26 cellular contexts compared by ENCODE assay signal in the genomic region with DNA sequence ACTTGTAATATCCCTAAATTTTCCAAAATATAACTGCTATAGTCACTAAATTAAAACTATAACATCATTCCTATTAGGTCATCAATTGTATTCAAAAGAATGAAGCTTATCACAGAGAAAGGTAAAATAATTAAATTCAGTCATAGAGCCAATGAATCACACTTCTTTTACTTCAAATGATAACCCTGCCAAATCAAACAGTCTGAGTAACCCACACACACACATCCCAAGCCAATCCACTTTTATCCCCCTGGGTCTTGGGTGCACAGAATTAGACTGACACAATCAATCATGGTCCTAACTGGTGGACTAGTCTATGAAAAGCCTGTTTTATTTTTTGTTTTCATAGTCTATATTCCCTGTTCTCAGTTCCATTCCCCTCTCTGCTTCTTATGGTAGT. TPM values are rescaled to one million over a fixed set of nuclear protein-coding genes. Genes with fewer than 3 reads are reported as not detected.
"Had no signal": no experiment of that assay in that cellular context is flagged by ENCODE, and none has a peak within 500 bp of the region (broad histone marks: within the 10 kb centered on the region; RNA-seq: fewer than 3 reads in every experiment).

No MANE protein-coding gene starts in this region.

- ATAC-seq: activated CD4-positive, alpha-beta T cell treated with anti-CD3 and anti-CD28 coated beads for 36 hours; activated T-cell treated with anti-CD3 and anti-CD28 coated beads, Interleukin-2, amount 50 U/mL, for 72 hours; foreskin keratinocyte; left lobe of liver; naive thymus-derived CD8-positive, alpha-beta T cell had no signal

- H3K4me1 Mint-ChIP-seq: activated B cell treated with CpG ODN at 0.5 μM for 24 hours; activated CD4-positive, alpha-beta T cell treated with anti-CD3 and anti-CD28 coated beads for 36 hours; activated naive CD8-positive, alpha-beta T cell treated with anti-CD3 and anti-CD28 coated beads, Interleukin-2, amount 10 ng/mL, durations not matched to agents 7 days and 5 days; naive thymus-derived CD8-positive, alpha-beta T cell had no signal

- DNase-seq: activated B cell treated with CpG ODN at 0.5 μM for 24 hours; activated CD4-positive, alpha-beta T cell treated with anti-CD3 and anti-CD28 coated beads for 36 hours; activated CD4-positive, alpha-beta T cell treated with anti-CD3 and anti-CD28 coated beads, Interleukin-2, amount 50 U/mL, for 48 hours; activated effector memory CD4-positive, alpha-beta T cell treated with Interleukin-2 at 50 U/mL for 16 hours; activated naive CD4-positive, alpha-beta T cell treated with anti-CD3 and anti-CD28 coated beads for 36 hours; activated naive CD8-positive, alpha-beta T cell treated with anti-CD3 and anti-CD28 coated beads, Interleukin-2, amount 10 ng/mL, durations not matched to agents 7 days and 5 days; activated T-cell treated with anti-CD3 and anti-CD28 coated beads, Interleukin-2, amount 50 U/mL, for 72 hours; amygdala; cerebellar nuclear complex; cortex of kidney; effector CD8-positive, alpha-beta T cell; foreskin keratinocyte; kidney; naive thymus-derived CD8-positive, alpha-beta T cell; sigmoid colon; stimulated activated CD4-positive, alpha-beta T cell treated with anti-CD3 and anti-CD28 coated beads, Interleukin-2, amount 100 ng/mL, for 48 hours; stimulated activated CD8-positive, alpha-beta memory T cell treated with anti-CD3 and anti-CD28 coated beads, Interleukin-4, amount 100 ng/mL, for 48 hours; stimulated activated naive CD4-positive, alpha-beta T cell; T1000; testis; upper lobe of left lung had no signal

- H3K36me3 ChIP-seq: neural progenitor cell, sigmoid colon, upper lobe of left lung had no signal

- H3K9me3 ChIP-seq: sigmoid colon, testis, upper lobe of left lung had no signal

- FAIRE-seq: kidney had no signal

- H3K4me1 ChIP-seq: foreskin keratinocyte, neural progenitor cell, testis, upper lobe of left lung had no signal

- H3K27ac Mint-ChIP-seq: activated B cell treated with CpG ODN at 0.5 μM for 24 hours; activated CD4-positive, alpha-beta T cell treated with anti-CD3 and anti-CD28 coated beads for 36 hours; activated naive CD4-positive, alpha-beta T cell treated with anti-CD3 and anti-CD28 coated beads for 36 hours; activated naive CD8-positive, alpha-beta T cell treated with anti-CD3 and anti-CD28 coated beads, Interleukin-2, amount 10 ng/mL, durations not matched to agents 7 days and 5 days; activated T-cell treated with anti-CD3 and anti-CD28 coated beads, Interleukin-2, amount 50 U/mL, for 72 hours; neural progenitor cell; T-helper 1 cell treated with Interleukin-12 subunit alpha and Interleukin-12 subunit beta and Interleukin-4 antibody, amounts not matched to agents 30 μg/mL and 1 μg/mL, for 36 hours had no signal

- H3K9me3 Mint-ChIP-seq: activated B cell treated with CpG ODN at 0.5 μM for 24 hours; activated naive CD4-positive, alpha-beta T cell treated with anti-CD3 and anti-CD28 coated beads for 36 hours; activated naive CD8-positive, alpha-beta T cell treated with anti-CD3 and anti-CD28 coated beads, Interleukin-2, amount 10 ng/mL, durations not matched to agents 7 days and 5 days; activated T-cell treated with anti-CD3 and anti-CD28 coated beads, Interleukin-2, amount 50 U/mL, for 72 hours; naive thymus-derived CD8-positive, alpha-beta T cell; neural progenitor cell; T-helper 1 cell treated with Interleukin-12 subunit alpha and Interleukin-12 subunit beta and Interleukin-4 antibody, amounts not matched to agents 30 μg/mL and 1 μg/mL, for 36 hours had no signal

- H3K4me3 Mint-ChIP-seq: activated B cell treated with CpG ODN at 0.5 μM for 24 hours; activated CD4-positive, alpha-beta T cell treated with anti-CD3 and anti-CD28 coated beads for 36 hours; activated naive CD4-positive, alpha-beta T cell treated with anti-CD3 and anti-CD28 coated beads for 36 hours; activated naive CD8-positive, alpha-beta T cell treated with anti-CD3 and anti-CD28 coated beads, Interleukin-2, amount 10 ng/mL, durations not matched to agents 7 days and 5 days; activated T-cell treated with anti-CD3 and anti-CD28 coated beads, Interleukin-2, amount 50 U/mL, for 72 hours; naive thymus-derived CD8-positive, alpha-beta T cell; neural progenitor cell; T-helper 1 cell treated with Interleukin-12 subunit alpha and Interleukin-12 subunit beta and Interleukin-4 antibody, amounts not matched to agents 30 μg/mL and 1 μg/mL, for 36 hours had no signal

- H3K4me3 ChIP-seq: lung, neural progenitor cell, sigmoid colon, testis, upper lobe of left lung had no signal

- H3K27me3 ChIP-seq: foreskin keratinocyte, neural progenitor cell, sigmoid colon, testis, upper lobe of left lung had no signal

- H3K36me3 Mint-ChIP-seq: activated naive CD8-positive, alpha-beta T cell treated with anti-CD3 and anti-CD28 coated beads, Interleukin-2, amount 10 ng/mL, durations not matched to agents 7 days and 5 days; naive thymus-derived CD8-positive, alpha-beta T cell; neural progenitor cell had no signal

- H2AFZ ChIP-seq: neural progenitor cell had no signal

- H3K4me2 ChIP-seq: neural progenitor cell had no signal

- H3K9ac ChIP-seq: neural progenitor cell had no signal

- H3K27ac ChIP-seq: foreskin keratinocyte, neural progenitor cell, testis, upper lobe of left lung had no signal

RNA-seq across cellular contexts. Expression of a gene that starts 25.6 kb away (rescaled TPM):
- total RNA-seq: activated B cell treated with CpG ODN at 0.5 μM for 24 hours; activated naive CD4-positive, alpha-beta T cell treated with anti-CD3 and anti-CD28 coated beads for 36 hours; foreskin keratinocyte; glomerular endothelial cell; naive thymus-derived CD8-positive, alpha-beta T cell had no signal
- polyA plus RNA-seq: foreskin keratinocyte; naive thymus-derived CD8-positive, alpha-beta T cell had no signal
